In the genomic region with DNA sequence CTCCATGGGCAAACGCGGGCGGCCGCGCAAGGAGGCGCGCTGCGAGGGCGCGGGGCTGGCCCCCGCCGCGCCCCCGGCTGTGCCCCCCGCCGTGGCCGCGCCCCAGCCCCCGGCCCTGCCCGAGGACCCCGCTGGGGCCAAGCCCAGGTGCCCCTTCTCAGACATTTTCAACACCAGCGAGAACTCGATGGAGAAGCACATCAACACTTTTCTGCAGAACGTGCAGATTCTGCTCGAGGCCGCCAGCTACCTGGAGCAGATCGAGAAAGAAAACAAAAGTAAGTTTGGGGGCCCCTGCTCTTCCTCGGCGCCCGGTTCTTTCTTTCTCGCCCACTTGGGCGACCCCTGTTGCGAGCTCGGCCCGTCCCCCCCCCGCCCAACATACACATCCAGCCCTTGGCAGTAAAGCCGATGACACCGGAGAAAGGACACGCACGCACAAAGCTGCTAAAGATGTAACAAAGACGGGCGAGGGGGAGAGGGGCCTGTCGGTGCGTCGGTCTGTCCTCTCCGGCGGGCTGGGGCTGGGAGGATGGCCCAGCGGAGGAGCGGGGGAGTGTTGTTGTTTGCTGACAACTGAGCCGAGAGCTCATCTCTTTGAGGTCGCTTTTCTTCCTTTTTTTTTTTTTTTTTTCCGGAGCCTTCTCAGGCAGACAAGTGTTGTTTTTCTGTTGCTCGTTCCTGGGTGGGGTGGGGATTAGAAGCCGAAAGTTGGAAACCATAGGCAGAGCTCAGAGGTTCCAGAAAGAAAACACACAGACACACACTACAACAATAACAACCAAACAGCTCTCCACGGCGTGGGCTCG, we compare ENCODE assay signal across 8 cellular contexts. TPM values are rescaled to one million over a fixed set of nuclear protein-coding genes. Genes with fewer than 3 reads are reported as not detected.
DNase-seq lines count a peak whose midpoint lies in the region; ATAC-seq and TF ChIP-seq lines count a peak whose summit lies in the region.

No MANE protein-coding gene starts in this region.

- H3K36me3 ChIP-seq in esophagus (ENCODE audit: control insufficient read depth in 2 of 2, insufficient read depth in 2 of 2, low read length in 1 of 2), result no peaks in the 10 kb centered on the region

- 0 to 1% methylated on average over 50 to 57 of the region's 57 CpGs for WGBS in esophagus, 2 donors

- H3K27ac ChIP-seq in esophagus (ENCODE audit: low read depth in 2 of 2, low read length in 1 of 2), result peak overlapping the region; percentile 79 to 93

- peak overlapping the region; percentile 92 to 96 (median 93) for H3K4me3 Mint-ChIP-seq in nephron

- TF ChIP-seq CTCF in AG10803 (conservative IDR thresholded peaks at IDR 0.05; ENCODE audit: low read length) (no peak), nephron (IDR thresholded peaks at IDR 0.05; ENCODE audit: unreplicated experiment in 3 of 3) (no peak)

- peak; percentile 2 for ATAC-seq in GM19455 (IDR thresholded peaks at IDR 0.05; ENCODE audit: unreplicated experiment)
- ATAC-seq in GM21825 (IDR thresholded peaks at IDR 0.05; ENCODE audit: unreplicated experiment), result no peak
- no peak for ATAC-seq in HG03342 (IDR thresholded peaks at IDR 0.05; ENCODE audit: unreplicated experiment)

- H3K9me3 Mint-ChIP-seq in nephron, result no peaks in the 10 kb centered on the region

- peak overlapping the region; percentile 88 for H3K4me3 ChIP-seq in AG10803 (ENCODE audit: low read length)
- peak overlapping the region; percentile 69 to 72 for H3K4me3 ChIP-seq in esophagus (ENCODE audit: low read depth in 1 of 2, low read length in 2 of 2)

- H3K27me3 Mint-ChIP-seq in nephron (ENCODE audit: low read depth), result peaks cover 15% of the 10 kb centered on the region

- H3K9me3 ChIP-seq in esophagus (ENCODE audit: control insufficient read depth in 2 of 2, insufficient read depth in 1 of 2, low read depth in 1 of 2, low read length in 1 of 2), result no peaks in the 10 kb centered on the region

- H3K27me3 ChIP-seq in esophagus (ENCODE audit: control insufficient read depth in 1 of 2, insufficient read depth in 2 of 2, low read length in 2 of 2), result no peaks in the 10 kb centered on the region

- H3K36me3 Mint-ChIP-seq in nephron (ENCODE audit: low read depth), result no peaks in the 10 kb centered on the region

- DNase-seq in AG10803 (ENCODE audit: low read depth) (peak; percentile 31), NCI-H510A treated with DMSO at 0.1 percent for 48 hours (lab: John Stamatoyannopoulos, UW) (peak; percentile 38)
- peak; percentile 37 for DNase-seq in activated CD8-positive, alpha-beta memory T cell treated with anti-CD3 and anti-CD28 coated beads, Interleukin-2, amount 50 U/mL, for 4 hours

- H3K27ac Mint-ChIP-seq in nephron, result peak overlapping the region; percentile 67 to 93 (median 92)

- peaks cover 0 to 5% of the 10 kb centered on the region in 2 donors for H3K4me1 ChIP-seq in esophagus (ENCODE audit: control insufficient read depth in 2 of 2, insufficient read depth in 2 of 2, low read length in 1 of 2)

- H3K4me1 Mint-ChIP-seq in nephron, result peaks cover 35% of the 10 kb centered on the region

RNA-seq across cellular contexts. Expression of a gene that starts 0.6 kb away (rescaled TPM):
- 10 to 100 TPM; 18.4 to 25.9 TPM for polyA plus RNA-seq in esophagus
